14 cellular contexts compared by ENCODE assay signal in the genomic region with DNA sequence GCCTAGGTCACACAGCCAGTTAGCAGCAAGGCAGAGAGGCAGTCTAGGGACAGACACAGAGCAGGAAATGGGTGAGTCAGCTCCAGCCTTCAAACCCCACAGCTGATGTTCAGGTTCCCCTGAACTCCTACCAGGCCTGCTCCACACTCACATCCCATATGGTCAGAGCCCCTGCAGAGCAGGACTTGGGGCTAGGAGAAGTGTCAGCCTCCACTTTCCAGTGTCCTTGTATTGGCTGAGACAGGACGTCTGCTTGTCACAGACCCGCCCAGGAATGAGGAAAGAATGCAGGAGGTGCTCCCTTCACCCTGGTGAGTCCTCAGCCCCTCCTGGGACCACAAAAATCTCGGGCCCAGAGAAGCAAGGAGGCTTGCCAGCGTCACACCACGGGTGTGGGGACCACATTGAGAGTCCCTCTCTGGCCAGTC.
A peak's percentile ranks its signal among the peaks of the same experiment; 100 is the strongest.
DNase-seq lines count a peak whose midpoint lies in the region; ATAC-seq and TF ChIP-seq lines count a peak whose summit lies in the region.
"Had no signal": no experiment of that assay in that cellular context is flagged by ENCODE, and none has a peak within 500 bp of the region (broad histone marks: within the 10 kb centered on the region; RNA-seq: fewer than 3 reads in every experiment).

No MANE protein-coding gene starts in this region.

- no peak overlapping the region for H3K27ac ChIP-seq in Panc1 (ENCODE audit: low read length)
- no peak overlapping the region for H3K27ac ChIP-seq in psoas muscle
- H3K27ac ChIP-seq: PC-9, sigmoid colon had no signal

- TF ChIP-seq CTCF in Panc1 (IDR thresholded peaks at IDR 0.05) (no peak), cardiac fibroblast (IDR thresholded peaks at IDR 0.05; ENCODE audit: low read depth, low read length) (no peak), mucosa of descending colon (IDR thresholded peaks at IDR 0.05) (no peak), psoas muscle (IDR thresholded peaks at IDR 0.05) (no peak)

- H3K4me1 ChIP-seq in Panc1 (ENCODE audit: control insufficient read depth, insufficient read depth, low read length) (no peaks in the 10 kb centered on the region), mucosa of descending colon (ENCODE audit: low read depth) (no peaks in the 10 kb centered on the region), psoas muscle (no peaks in the 10 kb centered on the region)
- H3K4me1 ChIP-seq: sigmoid colon had no signal

- no TSS peak for BruUV-seq in Panc1 (replicated peaks; lab: Mats Ljungman, UMichigan)

- CTCF ChIA-PET in Panc1 (lab: Charles Lee), result no interaction called here

- ATAC-seq in Panc1 (peak; percentile 59), mucosa of descending colon (peak; percentile 13), GM21723 (IDR thresholded peaks at IDR 0.05; ENCODE audit: unreplicated experiment) (no peak), psoas muscle (no peak)
- no peak for ATAC-seq in activated CD4-positive, CD25-positive, alpha-beta regulatory T cell treated with anti-CD3 and anti-CD28 coated beads, Interleukin-2, amount 50 U/mL, for 24 hours
- ATAC-seq: left cardiac atrium had no signal

- intact Hi-C loops in Panc1 (cut with micrococcal nuclease; ENCODE audit: unreplicated experiment), result loop anchor here (10.0 kb wide), 1 partner anchor 175 kb away; no protein-coding TSS in a partner anchor
- intact Hi-C loops in mucosa of descending colon (cut with DNase I, micrococcal nuclease), result no loop called here
- intact Hi-C loops in psoas muscle (cut with DNase I), result no loop called here

- WGBS in psoas muscle, 3 donors, result 60 to 66% (median 61%) methylated on average over 5 of the region's 5 CpGs

- no peaks in the 10 kb centered on the region for H3K9me3 ChIP-seq in Panc1 (ENCODE audit: control insufficient read depth, insufficient read depth, low read depth, low read length)
- no peaks in the 10 kb centered on the region for H3K9me3 ChIP-seq in mucosa of descending colon
- no peaks in the 10 kb centered on the region for H3K9me3 ChIP-seq in psoas muscle
- H3K9me3 ChIP-seq: sigmoid colon had no signal

- H3K36me3 ChIP-seq in Panc1 (ENCODE audit: control insufficient read depth, insufficient read depth, low read length), result no peaks in the 10 kb centered on the region
- no peaks in the 10 kb centered on the region for H3K36me3 ChIP-seq in mucosa of descending colon (ENCODE audit: low read depth)
- H3K36me3 ChIP-seq in psoas muscle (ENCODE audit: insufficient read depth in 1 of 2, low read depth in 1 of 2), result no peaks in the 10 kb centered on the region
- H3K36me3 ChIP-seq: sigmoid colon had no signal

- DNase-seq in GDM1 (lab: John Stamatoyannopoulos, UW) (peak; percentile 21), Panc1 (ENCODE audit: low read depth, low spot score) (no peak), cardiac fibroblast (ENCODE audit: low read depth in 2 of 2) (peak; percentile 49 to 52), mucosa of descending colon (no peak), OCI-M2 (lab: John Stamatoyannopoulos, UW; ENCODE audit: unreplicated experiment) (no peak), psoas muscle (no peak)
- DNase-seq: activated naive CD4-positive, alpha-beta T cell treated with anti-CD3 and anti-CD28 coated beads, Interleukin-2, amount 10 ng/mL, durations not matched to agents 7 days and 5 days; left cardiac atrium; MV-4-11; NCI-H226; sigmoid colon had no signal

- POLR2A ChIA-PET in Panc1 (lab: Charles Lee), result no interaction called here

- in situ Hi-C loops in Panc1 (cut with HindIII; ENCODE audit: low pct_unique_long_range_greater_than_20kb, low sequenced_read_pairs), result no loop called here

- H3K4me3 ChIP-seq in Panc1 (ENCODE audit: low read depth in 2 of 2, low read length in 2 of 2), result no peak overlapping the region
- H3K4me3 ChIP-seq in cardiac fibroblast (replicated peaks in 1 of 2; ENCODE audit: low read depth in 2 of 2, low read length in 2 of 2), result no peak overlapping the region
- H3K4me3 ChIP-seq in mucosa of descending colon, result no peak overlapping the region
- no peak overlapping the region for H3K4me3 ChIP-seq in psoas muscle
- H3K4me3 ChIP-seq: PC-9, sigmoid colon had no signal

- H3K27me3 ChIP-seq in Panc1 (ENCODE audit: control insufficient read depth, insufficient read depth, low read length) (no peaks in the 10 kb centered on the region), psoas muscle (ENCODE audit: insufficient read depth in 3 of 3, low read length in 2 of 3) (peaks cover 0 to 24% (median 1%) of the 10 kb centered on the region in 3 donors)
- H3K27me3 ChIP-seq: sigmoid colon had no signal

Comparison
In these comparisons a context has a peak if more than half of its experiments do, and no peak if none do; other contexts are left out.
1. DNase-seq: peak in GDM1 (single experiment) and cardiac fibroblast (2 of 2); none in Panc1 (single experiment), mucosa of descending colon (0 of 3), OCI-M2 (single experiment) and psoas muscle (0 of 2).
2. ATAC-seq: peak in Panc1 (single experiment) and mucosa of descending colon (single experiment); none in activated CD4-positive, CD25-positive, alpha-beta regulatory T cell treated with anti-CD3 and anti-CD28 coated beads, Interleukin-2, amount 50 U/mL, for 24 hours (0 of 2), GM21723 (single experiment) and psoas muscle (0 of 4).